ENCODE assay signal across 17 cellular contexts in genomic region chr1:9927259-9927658, GRCh38. TPM values are rescaled to one million over a fixed set of nuclear protein-coding genes. Genes with fewer than 3 reads are reported as not detected.
DNase-seq lines count a peak whose midpoint lies in the region; ATAC-seq and TF ChIP-seq lines count a peak whose summit lies in the region.
"Had no signal": no experiment of that assay in that cellular context is flagged by ENCODE, and none has a peak within 500 bp of the region (broad histone marks: within the 10 kb centered on the region; RNA-seq: fewer than 3 reads in every experiment).

No MANE protein-coding gene starts in this region.

- ATAC-seq in WTC11, result 0 out of 2 replicates have a peak, but pooled peaks have one; percentile 21
- no peak for ATAC-seq in stimulated activated naive B cell treated with anti-CD40 and anti-IgM and Interleukin-4, amounts not matched to agents 10 μg/mL and 1 μg/mL and 100 μg/mL, for 72 hours (replicated peaks)
- no peak for ATAC-seq in HG03139 (IDR thresholded peaks at IDR 0.05; ENCODE audit: unreplicated experiment)
- ATAC-seq in HG02678 (IDR thresholded peaks at IDR 0.05; ENCODE audit: unreplicated experiment), result no peak

- peaks cover 55% of the 10 kb centered on the region for H3K4me1 Mint-ChIP-seq in WTC11
- H3K4me1 Mint-ChIP-seq in stimulated activated naive B cell treated with anti-CD40 and anti-IgM and Interleukin-4, amounts not matched to agents 10 μg/mL and 1 μg/mL and 100 μg/mL, for 72 hours, result peaks cover 4 to 5% of the 10 kb centered on the region in 2 donors
- no peaks in the 10 kb centered on the region for H3K4me1 Mint-ChIP-seq in activated CD4-positive, alpha-beta T cell treated with anti-CD3 and anti-CD28 coated beads, Interleukin-2, amount 10 ng/mL, durations not matched to agents 7 days and 5 days

- no peaks in the 10 kb centered on the region for H3K27me3 Mint-ChIP-seq in WTC11 (ENCODE audit: low read depth)
- no peaks in the 10 kb centered on the region for H3K27me3 Mint-ChIP-seq in stimulated activated naive B cell treated with anti-CD40 and anti-IgM and Interleukin-4, amounts not matched to agents 10 μg/mL and 1 μg/mL and 100 μg/mL, for 72 hours
- H3K27me3 Mint-ChIP-seq in activated CD4-positive, alpha-beta T cell treated with anti-CD3 and anti-CD28 coated beads, Interleukin-2, amount 10 ng/mL, durations not matched to agents 7 days and 5 days, result no peaks in the 10 kb centered on the region
- H3K27me3 Mint-ChIP-seq: CD4-positive, CD25-positive, alpha-beta regulatory T cell had no signal

- H3K27ac Mint-ChIP-seq in WTC11, result peak overlapping the region; percentile 79
- H3K27ac Mint-ChIP-seq in stimulated activated naive B cell treated with anti-CD40 and anti-IgM and Interleukin-4, amounts not matched to agents 10 μg/mL and 1 μg/mL and 100 μg/mL, for 72 hours, result peak overlapping the region; percentile 56
- H3K27ac Mint-ChIP-seq in activated CD4-positive, alpha-beta T cell treated with anti-CD3 and anti-CD28 coated beads, Interleukin-2, amount 10 ng/mL, durations not matched to agents 7 days and 5 days, result no peak overlapping the region

- TF ChIP-seq CTCF in WTC11 (IDR thresholded peaks at IDR 0.05), result no peak

- no peak overlapping the region for H3K4me3 Mint-ChIP-seq in WTC11
- H3K4me3 Mint-ChIP-seq in stimulated activated naive B cell treated with anti-CD40 and anti-IgM and Interleukin-4, amounts not matched to agents 10 μg/mL and 1 μg/mL and 100 μg/mL, for 72 hours, result no peak overlapping the region
- no peak overlapping the region for H3K4me3 Mint-ChIP-seq in activated CD4-positive, alpha-beta T cell treated with anti-CD3 and anti-CD28 coated beads, Interleukin-2, amount 10 ng/mL, durations not matched to agents 7 days and 5 days
- H3K4me3 Mint-ChIP-seq: CD4-positive, CD25-positive, alpha-beta regulatory T cell had no signal

- POLR2A ChIA-PET in WTC11 (lab: Charles Lee), result no interaction called here
- POLR2A ChIA-PET in activated CD4-positive, alpha-beta T cell treated with anti-CD3 and anti-CD28 coated beads, Interleukin-2, amount 10 ng/mL, durations not matched to agents 7 days and 5 days (lab: Charles Lee), result no interaction called here

- DNase-seq in HK-2 (ENCODE audit: unreplicated experiment) (peak; percentile 21), WTC11 (ENCODE audit: low spot score) (no peak), kidney tubule cell (ENCODE audit: low spot score) (peak; percentile 31)
- no peak for DNase-seq in stimulated activated naive B cell treated with anti-CD40 and anti-IgM and Interleukin-4, amounts not matched to agents 10 μg/mL and 1 μg/mL and 100 μg/mL, for 72 hours
- DNase-seq in activated CD4-positive, alpha-beta T cell treated with anti-CD3 and anti-CD28 coated beads, Interleukin-2, amount 10 ng/mL, durations not matched to agents 7 days and 5 days, result no peak
- DNase-seq: Calu3; CD4-positive, CD25-positive, alpha-beta regulatory T cell; H7; NCI-H1048; NCI-H1436 treated with DMSO at 0.1 percent for 48 hours; NCI-H2029 treated with DMSO at 0.1 percent for 48 hours; NCI-H510A; NCI-H82; PC-9; SW 1271 had no signal

- peaks cover 14% of the 10 kb centered on the region for H3K36me3 Mint-ChIP-seq in WTC11
- H3K36me3 Mint-ChIP-seq in stimulated activated naive B cell treated with anti-CD40 and anti-IgM and Interleukin-4, amounts not matched to agents 10 μg/mL and 1 μg/mL and 100 μg/mL, for 72 hours, result peaks cover 9 to 23% of the 10 kb centered on the region in 2 donors
- peaks cover 10% of the 10 kb centered on the region for H3K36me3 Mint-ChIP-seq in activated CD4-positive, alpha-beta T cell treated with anti-CD3 and anti-CD28 coated beads, Interleukin-2, amount 10 ng/mL, durations not matched to agents 7 days and 5 days (ENCODE audit: low read depth)

- no peaks in the 10 kb centered on the region for H3K9me3 Mint-ChIP-seq in WTC11
- H3K9me3 Mint-ChIP-seq in stimulated activated naive B cell treated with anti-CD40 and anti-IgM and Interleukin-4, amounts not matched to agents 10 μg/mL and 1 μg/mL and 100 μg/mL, for 72 hours, result no peaks in the 10 kb centered on the region
- no peaks in the 10 kb centered on the region for H3K9me3 Mint-ChIP-seq in activated CD4-positive, alpha-beta T cell treated with anti-CD3 and anti-CD28 coated beads, Interleukin-2, amount 10 ng/mL, durations not matched to agents 7 days and 5 days
- H3K9me3 Mint-ChIP-seq: CD4-positive, CD25-positive, alpha-beta regulatory T cell had no signal

- CTCF ChIA-PET in WTC11 (lab: Charles Lee), result interaction anchor here (1.1 to 1.3 kb wide), 3 partner anchors 11 to 235 kb away, joined by 3 to 4 read pairs (median 3); no protein-coding TSS in a partner anchor
- CTCF ChIA-PET in activated CD4-positive, alpha-beta T cell treated with anti-CD3 and anti-CD28 coated beads, Interleukin-2, amount 10 ng/mL, durations not matched to agents 7 days and 5 days (lab: Charles Lee), result no interaction called here

TF ChIP-seq in WTC11, 78 proteins besides CTCF, POLR2A, EP300 and RAD21:
- TF ChIP-seq RELA (CRISPR knock-in tag; IDR thresholded peaks at IDR 0.05; ENCODE audit: borderline replicate concordance) (no peak), ZNF425 (CRISPR knock-in tag; conservative IDR thresholded peaks at IDR 0.05) (no peak)
TF ChIP-seq in WTC11: peak in this region for 0.

RNA-seq across cellular contexts. Expression of gene LZIC, which starts 15.9 kb away (rescaled TPM):
- 16.9 to 22.0 TPM (median 20.9 TPM) in 3 replicates for total RNA-seq in WTC11 (2021)
- 10 to 100 TPM; 25.7 to 28.0 TPM for total RNA-seq in activated CD4-positive, alpha-beta T cell treated with anti-CD3 and anti-CD28 coated beads, Interleukin-2, amount 10 ng/mL, durations not matched to agents 7 days and 5 days

RNA-seq across cellular contexts. Expression of gene NMNAT1, which starts 16.0 kb away (rescaled TPM):
- total RNA-seq in WTC11 (2021), result 2.3 to 2.8 TPM (median 2.8 TPM) in 3 replicates
- 1 to 10 TPM; 6.3 to 7.9 TPM for total RNA-seq in activated CD4-positive, alpha-beta T cell treated with anti-CD3 and anti-CD28 coated beads, Interleukin-2, amount 10 ng/mL, durations not matched to agents 7 days and 5 days

RNA-seq across cellular contexts. Expression of gene CTNNBIP1, which starts 17.2 kb away (rescaled TPM):
- total RNA-seq in WTC11 (2021), result 51.8 to 58.2 TPM (median 53.0 TPM) in 3 replicates
- total RNA-seq in activated CD4-positive, alpha-beta T cell treated with anti-CD3 and anti-CD28 coated beads, Interleukin-2, amount 10 ng/mL, durations not matched to agents 7 days and 5 days, result 10 to 100 TPM; 12.2 to 13.9 TPM

Comparison
In these comparisons a context has a peak if more than half of its experiments do, and no peak if none do; other contexts are left out.
1. DNase-seq: peak in HK-2 (single experiment) and kidney tubule cell (single experiment); none in WTC11 (single experiment), stimulated activated naive B cell treated with anti-CD40 and anti-IgM and Interleukin-4, amounts not matched to agents 10 μg/mL and 1 μg/mL and 100 μg/mL, for 72 hours (single experiment) and activated CD4-positive, alpha-beta T cell treated with anti-CD3 and anti-CD28 coated beads, Interleukin-2, amount 10 ng/mL, durations not matched to agents 7 days and 5 days (single experiment).